Comparison of ENCODE assay signal across 1 cellular context in the genomic region with DNA sequence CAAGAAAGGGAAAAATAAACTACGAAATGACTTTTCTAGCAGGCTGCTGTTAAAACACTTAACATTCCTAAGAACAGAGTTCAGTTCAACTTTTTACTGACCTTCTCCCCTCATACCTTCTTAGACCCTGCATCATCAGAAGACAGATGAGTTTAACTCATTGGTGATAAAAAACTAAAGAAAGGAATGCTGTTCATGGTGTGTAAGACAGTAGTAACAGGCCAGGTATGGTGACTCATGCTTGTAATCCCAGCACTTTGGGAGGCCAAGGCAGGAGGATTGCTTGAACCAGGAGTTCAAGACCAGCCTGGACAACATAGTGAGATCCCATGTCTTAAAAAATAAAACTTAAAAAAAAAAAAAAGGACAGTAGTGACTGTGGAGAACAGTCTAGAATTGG.
TF ChIP-seq lines count a peak whose summit lies in the region.

No MANE protein-coding gene starts in this region.

TF ChIP-seq in IMR-90, 13 proteins besides CTCF, POLR2A, EP300 and RAD21:
- TF ChIP-seq, protein P1, sequence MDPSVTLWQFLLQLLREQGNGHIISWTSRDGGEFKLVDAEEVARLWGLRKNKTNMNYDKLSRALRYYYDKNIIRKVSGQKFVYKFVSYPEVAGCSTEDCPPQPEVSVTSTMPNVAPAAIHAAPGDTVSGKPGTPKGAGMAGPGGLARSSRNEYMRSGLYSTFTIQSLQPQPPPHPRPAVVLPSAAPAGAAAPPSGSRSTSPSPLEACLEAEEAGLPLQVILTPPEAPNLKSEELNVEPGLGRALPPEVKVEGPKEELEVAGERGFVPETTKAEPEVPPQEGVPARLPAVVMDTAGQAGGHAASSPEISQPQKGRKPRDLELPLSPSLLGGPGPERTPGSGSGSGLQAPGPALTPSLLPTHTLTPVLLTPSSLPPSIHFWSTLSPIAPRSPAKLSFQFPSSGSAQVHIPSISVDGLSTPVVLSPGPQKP (IDR thresholded peaks at IDR 0.05; ENCODE audit: borderline replicate concordance, low read depth, low read length), result no peak
- TF ChIP-seq RCOR1 (IDR thresholded peaks at IDR 0.05; ENCODE audit: insufficient replicate concordance, low read length), result peak; percentile 42
